In the genomic region with DNA sequence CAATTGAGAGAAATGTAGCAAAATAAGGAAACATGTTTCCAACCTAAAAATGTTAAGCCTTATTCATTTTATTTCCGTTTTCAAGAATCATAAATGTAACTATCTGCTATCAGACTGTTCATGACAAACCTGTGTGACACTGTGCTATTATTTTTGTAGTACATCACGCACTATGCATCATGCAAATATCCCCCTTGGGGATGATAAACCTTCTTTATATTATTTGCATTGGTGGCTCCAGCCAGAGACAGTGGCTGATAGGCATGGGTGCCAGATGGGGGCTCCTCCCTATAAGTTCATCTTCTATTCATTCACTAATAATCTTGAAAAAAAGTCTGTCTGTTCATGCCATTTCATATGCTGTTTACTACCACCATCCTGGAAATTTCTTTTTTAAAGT, we compare ENCODE assay signal across 16 cellular contexts.
"Had no signal": no experiment of that assay in that cellular context is flagged by ENCODE, and none has a peak within 500 bp of the region (broad histone marks: within the 10 kb centered on the region; RNA-seq: fewer than 3 reads in every experiment).

No MANE protein-coding gene starts in this region.

- H3K27me3 ChIP-seq: gastroesophageal sphincter, right lobe of liver, transverse colon had no signal

- H3K4me3 Mint-ChIP-seq: activated CD4-positive, alpha-beta memory T cell treated with anti-CD3 and anti-CD28 coated beads, Interleukin-2, amount 10 ng/mL, durations not matched to agents 7 days and 5 days; activated naive CD4-positive, alpha-beta T cell treated with anti-CD3 and anti-CD28 coated beads, Interleukin-2, amount 50 U/mL, for 24 hours; neural crest cell had no signal

- DNase-seq: activated CD4-positive, alpha-beta memory T cell treated with anti-CD3 and anti-CD28 coated beads, Interleukin-2, amount 10 ng/mL, durations not matched to agents 7 days and 5 days; activated CD4-positive, alpha-beta T cell treated with anti-CD3 and anti-CD28 coated beads for 4 hours; activated effector memory CD4-positive, alpha-beta T cell treated with anti-CD3 and anti-CD28 coated beads, Interleukin-2, amount 50 U/mL, for 16 hours; activated T-cell treated with anti-CD3 and anti-CD28 coated beads, Interleukin-2, amount 50 U/mL, for 48 hours; midbrain; right lobe of liver; stimulated activated naive CD8-positive, alpha-beta T cell treated with anti-CD3 and anti-CD28 coated beads, Interleukin-15, Interleukin-2, amounts not matched to agents 100 U/mL and 50 U/mL, for 24 hours; transverse colon had no signal

- H3K27ac ChIP-seq: cardiac muscle cell, gastroesophageal sphincter, prostate gland, right lobe of liver, transverse colon, VCaP had no signal

- H3K36me3 ChIP-seq: cardiac muscle cell, gastroesophageal sphincter, prostate gland, right lobe of liver, transverse colon had no signal

- H3K4me2 ChIP-seq: smooth muscle cell had no signal

- H3K4me1 ChIP-seq: gastroesophageal sphincter, prostate gland had no signal

- H3K9me3 ChIP-seq: gastroesophageal sphincter, prostate gland, right lobe of liver, transverse colon had no signal

- H3K9me3 Mint-ChIP-seq: activated CD4-positive, alpha-beta memory T cell treated with anti-CD3 and anti-CD28 coated beads, Interleukin-2, amount 10 ng/mL, durations not matched to agents 7 days and 5 days; activated naive CD4-positive, alpha-beta T cell treated with anti-CD3 and anti-CD28 coated beads, Interleukin-2, amount 50 U/mL, for 24 hours; neural crest cell had no signal

- H3K36me3 Mint-ChIP-seq: activated naive CD4-positive, alpha-beta T cell treated with anti-CD3 and anti-CD28 coated beads, Interleukin-2, amount 50 U/mL, for 24 hours had no signal

- ATAC-seq: gastroesophageal sphincter; right lobe of liver; stimulated activated naive CD8-positive, alpha-beta T cell treated with anti-CD3 and anti-CD28 coated beads, Interleukin-15, Interleukin-2, amounts not matched to agents 100 U/mL and 50 U/mL, for 24 hours had no signal

- H3K4me3 ChIP-seq: cardiac muscle cell, gastroesophageal sphincter, lung, prostate gland, right lobe of liver, smooth muscle cell, transverse colon had no signal

- H3K4me1 Mint-ChIP-seq: activated CD4-positive, alpha-beta memory T cell treated with anti-CD3 and anti-CD28 coated beads, Interleukin-2, amount 10 ng/mL, durations not matched to agents 7 days and 5 days; activated naive CD4-positive, alpha-beta T cell treated with anti-CD3 and anti-CD28 coated beads, Interleukin-2, amount 50 U/mL, for 24 hours; neural crest cell had no signal

- H3K27ac Mint-ChIP-seq: activated CD4-positive, alpha-beta memory T cell treated with anti-CD3 and anti-CD28 coated beads, Interleukin-2, amount 10 ng/mL, durations not matched to agents 7 days and 5 days; activated naive CD4-positive, alpha-beta T cell treated with anti-CD3 and anti-CD28 coated beads, Interleukin-2, amount 50 U/mL, for 24 hours had no signal
